Comparison of ENCODE assay signal across 8 cellular contexts in genomic region chr5:115841382-115842088, GRCh38. TPM values are rescaled to one million over a fixed set of nuclear protein-coding genes. Genes with fewer than 3 reads are reported as not detected.
DNase-seq lines count a peak whose midpoint lies in the region; ATAC-seq and TF ChIP-seq lines count a peak whose summit lies in the region.

AP3S1 (plus strand) TSS chr5:115841935; CDS start chr5:115842038, 103 bp downstream.
ATG12 (minus strand) TSS chr5:115841565; CDS start chr5:115841552, 13 bp downstream.

- H3K27ac ChIP-seq in cardiac muscle cell (peak within 1 kb of the TSS; percentile 96), parathyroid adenoma (peak within 1 kb of the TSS; percentile 92), tibial artery (peak within 1 kb of the TSS; percentile 93 to 98)

- H3K79me2 ChIP-seq in parathyroid adenoma = peaks cover 22% of the 10 kb centered on the region

- peak; percentile 83 for ATAC-seq in HG02852 (IDR thresholded peaks at IDR 0.05; ENCODE audit: unreplicated experiment)

- intact Hi-C loops in tibial artery (cut with DNase I; ENCODE audit: low total_unique reads) = loop anchor here (5.0 kb wide), 1 partner anchor 214 kb away; the partner anchor contains the start of gene TMED7

- in situ Hi-C loops in GM13976 (cut with MboI; ENCODE audit: low sequenced_read_pairs, unreplicated experiment) = loop anchor here (25.0 kb wide), 2 partner anchors 221 to 529 kb away; no protein-coding TSS in a partner anchor

- H3K36me3 ChIP-seq in adipocyte (ENCODE audit: control insufficient read depth, insufficient read depth, low read length, severe bottlenecking) = peaks cover 12% of the 10 kb centered on the region
- peaks cover 12% of the 10 kb centered on the region for H3K36me3 ChIP-seq in cardiac muscle cell
- H3K36me3 ChIP-seq in parathyroid adenoma (ENCODE audit: control insufficient read depth, insufficient read depth, low read length) = no peaks in the 10 kb centered on the region
- H3K36me3 ChIP-seq in tibial artery = peaks cover 11% of the 10 kb centered on the region in 3 donors

- H3K9me3 ChIP-seq in adipocyte (ENCODE audit: control insufficient read depth, low read length) (no peaks in the 10 kb centered on the region), cardiac muscle cell (ENCODE audit: low read depth) (no peaks in the 10 kb centered on the region), parathyroid adenoma (ENCODE audit: control insufficient read depth, low read length) (no peaks in the 10 kb centered on the region), tibial artery (no peaks in the 10 kb centered on the region)

- H3K9ac ChIP-seq in adipocyte (ENCODE audit: low read length) (peak within 1 kb of the TSS; percentile 87), parathyroid adenoma (peak within 1 kb of the TSS; percentile 55)

- peak within 1 kb of the TSS; percentile 93 for H2AFZ ChIP-seq in parathyroid adenoma

- peak within 1 kb of the TSS; percentile 85 for H3K4me2 ChIP-seq in parathyroid adenoma (ENCODE audit: low read length)

- H3K4me1 ChIP-seq in adipocyte (ENCODE audit: control insufficient read depth, insufficient read depth, low read length) = peaks cover 60% of the 10 kb centered on the region
- peaks cover 14% of the 10 kb centered on the region for H3K4me1 ChIP-seq in cardiac muscle cell (ENCODE audit: low read depth)
- H3K4me1 ChIP-seq in parathyroid adenoma = no peaks in the 10 kb centered on the region
- peaks cover 0 to 56% (median 32%) of the 10 kb centered on the region in 4 donors for H3K4me1 ChIP-seq in tibial artery

- DNase-seq in GM13976 (ENCODE audit: low spot score) (peak; percentile 90), NCI-H1436 treated with DMSO at 0.1 percent for 48 hours (lab: John Stamatoyannopoulos, UW) (peak; percentile 70), T follicular helper cell (ENCODE audit: low read depth) (peak; percentile 85), adipocyte (ENCODE audit: low read depth) (peak; percentile 96), cardiac muscle cell (ENCODE audit: low read depth in 1 of 2, low spot score in 1 of 2) (peak; percentile 93 to 94), tibial artery (peak; percentile 90 to 94)

- no peak for TF ChIP-seq CTCF in GM13976 (IDR thresholded peaks at IDR 0.05; ENCODE audit: borderline replicate concordance, control extremely low read depth, extremely low read depth, insufficient read depth, missing control alignments)
- no peak for TF ChIP-seq CTCF in cardiac muscle cell (IDR thresholded peaks at IDR 0.05; ENCODE audit: low read depth, low read length)
- TF ChIP-seq CTCF in parathyroid adenoma (IDR thresholded peaks at IDR 0.05) = no peak
- TF ChIP-seq CTCF in tibial artery (IDR thresholded peaks at IDR 0.05) = no peak

- peak within 1 kb of the TSS; percentile 99 for H3K4me3 ChIP-seq in adipocyte (ENCODE audit: low read length)
- peak within 1 kb of the TSS; percentile 71 for H3K4me3 ChIP-seq in cardiac muscle cell
- peak within 1 kb of the TSS; percentile 92 for H3K4me3 ChIP-seq in parathyroid adenoma (ENCODE audit: low read depth, low read length)
- H3K4me3 ChIP-seq in tibial artery = peak within 1 kb of the TSS; percentile 80 to 97

- H3K27me3 ChIP-seq in adipocyte (replicated peaks; ENCODE audit: control insufficient read depth, insufficient read depth, low read length) (no peaks in the 10 kb centered on the region), cardiac muscle cell (no peaks in the 10 kb centered on the region), parathyroid adenoma (ENCODE audit: control insufficient read depth, insufficient read depth, low read length) (no peaks in the 10 kb centered on the region), tibial artery (no peaks in the 10 kb centered on the region)

RNA-seq across cellular contexts. Expression of gene AP3S1, which starts in this region (rescaled TPM):
- total RNA-seq in cardiac muscle cell = 45.5 and 62.5 TPM in 2 replicates
- 86.6 and 88.1 TPM in 2 replicates for polyA plus RNA-seq in cardiac muscle cell

RNA-seq across cellular contexts. Expression of gene ATG12, which starts in this region (rescaled TPM):
- total RNA-seq in cardiac muscle cell = 31.4 and 31.6 TPM in 2 replicates
- 60.8 and 86.3 TPM in 2 replicates for polyA plus RNA-seq in cardiac muscle cell

Comparison
In these comparisons a context has a peak if more than half of its experiments do, and no peak if none do; other contexts are left out.
1. Peak in every context shown above with its lines: DNase-seq, ATAC-seq, H3K4me3 ChIP-seq and H3K27ac ChIP-seq.